8 cellular contexts compared by ENCODE assay signal in genomic region chr3:19945405-19946290, GRCh38. TPM values are rescaled to one million over a fixed set of nuclear protein-coding genes. Genes with fewer than 3 reads are reported as not detected.
DNase-seq lines count a peak whose midpoint lies in the region; ATAC-seq and TF ChIP-seq lines count a peak whose summit lies in the region.

No MANE protein-coding gene starts in this region.

- no TSS peak for BruUV-seq in HCT116 (replicated peaks; lab: Mats Ljungman, UMichigan)

- intact Hi-C loops in HCT116 (cut with micrococcal nuclease) (loop anchor here (5.0 kb wide), 1 partner anchor 242 kb away; the partner anchor contains the start of gene SGO1), esophagus squamous epithelium (cut with DNase I) (loop anchor here (2.0 kb wide), 1 partner anchor 95 kb away; the partner anchor contains the start of gene KAT2B)

- no peak for ATAC-seq in HCT116
- no peak for ATAC-seq in HG02970 (IDR thresholded peaks at IDR 0.05; ENCODE audit: low FRiP score, unreplicated experiment)
- no peak for ATAC-seq in HG03571 (IDR thresholded peaks at IDR 0.05; ENCODE audit: unreplicated experiment)
- no peak for ATAC-seq in activated CD4-positive, CD25-positive, alpha-beta regulatory T cell treated with anti-CD3 and anti-CD28 coated beads, Interleukin-2, amount 50 U/mL, for 24 hours
- no peak for ATAC-seq in HG02981 (IDR thresholded peaks at IDR 0.05; ENCODE audit: unreplicated experiment)

- H3K79me2 ChIP-seq in HCT116 (ENCODE audit: insufficient read depth, low read length) = peaks cover 34% of the 10 kb centered on the region

- peak overlapping the region; percentile 85 for H3K4me2 ChIP-seq in HCT116 (ENCODE audit: low read length)

- POLR2A ChIA-PET in HCT116 (lab: Charles Lee) = no interaction called here

- H3K4me1 ChIP-seq in HCT116 (ENCODE audit: control insufficient read depth in 1 of 2, insufficient read depth in 2 of 2, low read length in 2 of 2) (peaks cover 7 to 14% of the 10 kb centered on the region in 2 experiments; a peak in 3 of 4 replicates), SJCRH30 (no peaks in the 10 kb centered on the region), esophagus squamous epithelium (peaks cover 4 to 44% (median 14%) of the 10 kb centered on the region in 3 donors), rectal smooth muscle tissue (ENCODE audit: control insufficient read depth, insufficient read depth, low read length) (peaks cover 12% of the 10 kb centered on the region)

- TF ChIP-seq POLR2A in HCT116 (IDR thresholded peaks at IDR 0.05; ENCODE audit: borderline replicate concordance, extremely low read depth, insufficient read depth, insufficient read length) (no peak), esophagus squamous epithelium (IDR thresholded peaks at IDR 0.05) (no peak)

- H3K27ac ChIP-seq in HCT116 (ENCODE audit: low read depth, low read length) (no peak overlapping the region; the same call in 1 of the 2 replicates), SJCRH30 (no peak overlapping the region), esophagus squamous epithelium (peak overlapping the region; percentile 94 to 99 (median 99)), rectal smooth muscle tissue (ENCODE audit: low read depth, low read length) (peak overlapping the region; percentile 97)

- H3K9me3 ChIP-seq in HCT116 (ENCODE audit: control insufficient read depth in 1 of 2, insufficient read depth in 1 of 2, low read depth in 1 of 2, low read length in 2 of 2) (no peaks in the 10 kb centered on the region), SJCRH30 (replicated peaks) (no peaks in the 10 kb centered on the region), esophagus squamous epithelium (no peaks in the 10 kb centered on the region)

- H3K36me3 ChIP-seq in HCT116 (ENCODE audit: control insufficient read depth in 1 of 2, insufficient read depth in 2 of 2, low read length in 2 of 2) = no peaks in the 10 kb centered on the region
- 0 out of 2 replicates have a peak, but pooled peaks cover 3% of the 10 kb centered on the region for H3K36me3 ChIP-seq in SJCRH30
- no peaks in the 10 kb centered on the region for H3K36me3 ChIP-seq in esophagus squamous epithelium
- H3K36me3 ChIP-seq in rectal smooth muscle tissue (ENCODE audit: control insufficient read depth, insufficient read depth, low read length) = no peaks in the 10 kb centered on the region

- DNase-seq in HCT116 (ENCODE audit: low read depth, low spot score) (no peak), SJCRH30 (peak in 1 of 2 experiments; percentile 1), esophagus squamous epithelium (lab: John Stamatoyannopoulos, UW) (no peak)

- peak overlapping the region; percentile 89 to 93 for H3K4me3 ChIP-seq in HCT116 (replicated peaks in 1 of 2; ENCODE audit: low read depth in 1 of 2, low read length in 2 of 2)
- peak overlapping the region; percentile 99 for H3K4me3 ChIP-seq in SJCRH30
- peak overlapping the region; percentile 61 to 96 (median 88) for H3K4me3 ChIP-seq in esophagus squamous epithelium
- peak overlapping the region; percentile 97 for H3K4me3 ChIP-seq in rectal smooth muscle tissue (ENCODE audit: low read length)

- RAD21 ChIA-PET in HCT116 (lab: Charles Lee; ENCODE audit: low non-redundant PET in 1 of 2, low total read pairs in 2 of 2, uncharacterized antibody in 2 of 2, unreplicated experiment in 2 of 2) = no interaction called here

- H4K20me1 ChIP-seq in HCT116 (ENCODE audit: insufficient read depth) = peaks cover 4% of the 10 kb centered on the region; the same call in 1 of the 2 replicates

- no peaks in the 10 kb centered on the region for H3K9me2 ChIP-seq in HCT116 (ENCODE audit: insufficient read depth)

- H3K27me3 ChIP-seq in HCT116 (ENCODE audit: insufficient read depth, low read length) (no peaks in the 10 kb centered on the region), SJCRH30 (no peaks in the 10 kb centered on the region), esophagus squamous epithelium (no peaks in the 10 kb centered on the region), rectal smooth muscle tissue (ENCODE audit: control insufficient read depth, insufficient read depth, low read length) (no peaks in the 10 kb centered on the region)

- CTCF ChIA-PET in HCT116 (lab: Charles Lee) = no interaction called here

- 86 to 90% methylated on average over 17 to 18 of the region's 18 CpGs for WGBS in esophagus squamous epithelium, 2 donors

- H3K9ac ChIP-seq in HCT116 (ENCODE audit: low read length) = peak overlapping the region; percentile 84
- peak overlapping the region; percentile 58 for H3K9ac ChIP-seq in rectal smooth muscle tissue (ENCODE audit: low read length)

- TF ChIP-seq CTCF in HCT116 (IDR thresholded peaks at IDR 0.05 in 2 of 3, conservative IDR thresholded peaks at IDR 0.05 in 1 of 3; ENCODE audit: borderline replicate concordance in 1 of 3, insufficient read depth in 1 of 3, low read depth in 2 of 3, low read length in 2 of 3) (no peak), esophagus squamous epithelium (IDR thresholded peaks at IDR 0.05) (no peak)

- no peak for TF ChIP-seq RAD21 in HCT116 (IDR thresholded peaks at IDR 0.05; ENCODE audit: low read depth)

- no peak overlapping the region for H2AFZ ChIP-seq in HCT116 (ENCODE audit: low read depth, low read length, poor library complexity, severe bottlenecking)

TF ChIP-seq in HCT116, 20 proteins besides CTCF, POLR2A, EP300 and RAD21:
- TF ChIP-seq REST (IDR thresholded peaks at IDR 0.05; ENCODE audit: low read depth) (no peak), CEBPB (IDR thresholded peaks at IDR 0.05; ENCODE audit: low read depth) (no peak), YY1 (IDR thresholded peaks at IDR 0.05; ENCODE audit: extremely low read depth, insufficient replicate concordance, low read depth, low read length) (no peak), SIN3A (IDR thresholded peaks at IDR 0.05; ENCODE audit: low read depth) (no peak), MAX (IDR thresholded peaks at IDR 0.05) (no peak), SRF (IDR thresholded peaks at IDR 0.05; ENCODE audit: low read depth) (no peak), ZNF274 (IDR thresholded peaks at IDR 0.05; ENCODE audit: low read depth, low read length) (no peak), EZH2 (IDR thresholded peaks at IDR 0.05) (no peak), ZFX (IDR thresholded peaks at IDR 0.05) (no peak), TCF7L2 (IDR thresholded peaks at IDR 0.05; ENCODE audit: borderline replicate concordance, extremely low read depth, insufficient read depth, insufficient read length) (no peak), ATF3 (IDR thresholded peaks at IDR 0.05) (no peak), EZH2phosphoT487 (IDR thresholded peaks at IDR 0.05; ENCODE audit: borderline replicate concordance) (no peak), FOSL1 (IDR thresholded peaks at IDR 0.05; ENCODE audit: low read depth) (no peak), SP1 (IDR thresholded peaks at IDR 0.05; ENCODE audit: low read depth) (no peak)

RNA-seq across cellular contexts. Expression of gene RAB5A, which starts 1.2 kb away (rescaled TPM):
- total RNA-seq in HCT116 (2021; ENCODE audit: unreplicated experiment) (45.0 TPM), esophagus squamous epithelium (100 to 1,000 TPM in 1 of 4 donors, 10 to 100 TPM in 3; 80.3 to 102 (median 86.5) TPM)
- 15.3 and 20.3 TPM in 2 replicates for polyA plus RNA-seq in HCT116 (2012)
- 21.0 and 21.9 TPM in 2 replicates for total RNA-seq in SJCRH30 (2014; rRNA removed; shearing (Covaris generic))

RNA-seq across cellular contexts. Expression of gene EFHB, which starts 11.6 kb away (rescaled TPM):
- total RNA-seq in HCT116 (2021; ENCODE audit: unreplicated experiment) (0.30 TPM), esophagus squamous epithelium (under 1 TPM in 2 of 4 donors, not detected in 2; 0.67 to 0.76 TPM)
- 0.80 and 0.90 TPM in 2 replicates for polyA plus RNA-seq in HCT116 (2012)
- 0.61 TPM in 1 of 2 replicates, not detected in the other for total RNA-seq in SJCRH30 (2014; rRNA removed; shearing (Covaris generic))

Comparison
In these comparisons a context has a peak if more than half of its experiments do, and no peak if none do; other contexts are left out.
1. H3K27ac ChIP-seq: peak in esophagus squamous epithelium (4 of 4) and rectal smooth muscle tissue (single experiment); none in HCT116 (single experiment) and SJCRH30 (single experiment).
2. Peak in every context shown above with its lines, with median percentiles within 50 percentile points of each other: H3K4me3 ChIP-seq.